In the genomic region with DNA sequence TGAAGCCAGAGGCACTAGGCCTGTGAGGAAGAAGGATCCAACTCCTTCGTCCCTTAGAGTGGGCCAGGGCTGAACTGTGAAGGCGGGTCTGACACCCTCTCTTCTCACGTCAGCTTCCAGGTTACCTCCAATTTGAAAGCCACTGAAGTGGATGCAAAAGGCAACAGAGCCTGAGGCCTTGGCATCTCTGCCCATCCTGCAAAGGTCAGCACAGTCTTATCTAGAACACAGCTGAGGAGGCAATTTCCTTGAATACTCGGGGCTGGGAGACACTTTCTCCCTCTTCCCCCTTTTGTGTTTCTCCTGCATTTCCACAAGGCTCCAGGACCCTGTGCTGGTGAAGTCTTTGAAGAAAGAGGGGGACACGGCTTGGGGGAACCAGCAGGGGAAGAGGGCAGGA, we compare ENCODE assay signal across 24 cellular contexts.
"Had no signal": no experiment of that assay in that cellular context is flagged by ENCODE, and none has a peak within 500 bp of the region (broad histone marks: within the 10 kb centered on the region; RNA-seq: fewer than 3 reads in every experiment).

No MANE protein-coding gene starts in this region.

- H2AFZ ChIP-seq: hepatocyte had no signal

- H3K4me3 ChIP-seq: dorsolateral prefrontal cortex, hepatocyte, lung, ovary, psoas muscle, smooth muscle cell, stomach, thyroid gland had no signal

- H3K4me1 Mint-ChIP-seq: memory B cell, natural killer cell had no signal

- H3K79me2 ChIP-seq: hepatocyte had no signal

- H3K4me1 ChIP-seq: psoas muscle, stomach, thyroid gland had no signal

- DNase-seq: cerebellar nuclear complex; cortex of kidney; dorsolateral prefrontal cortex; effector CD4-positive, alpha-beta T cell; kidney; natural killer cell; occipital lobe; ovary; posterior cingulate gyrus; psoas muscle; stimulated activated CD4-positive, alpha-beta T cell treated with anti-CD3 and anti-CD28 coated beads, Interleukin-12 subunit alpha, Interleukin-12 subunit beta, amount 100 ng/mL, for 4 hours; stimulated activated CD4-positive, alpha-beta T cell treated with anti-CD3 and anti-CD28 coated beads, Interleukin-1b, Interleukin-23, amount 100 ng/mL, for 48 hours; stimulated activated CD4-positive, alpha-beta T cell treated with anti-CD3 and anti-CD28 coated beads, Interleukin-4, amount 100 ng/mL, for 1 hour; stimulated activated CD8-positive, alpha-beta memory T cell treated with anti-CD3 and anti-CD28 coated beads, Interleukin-4, amount 100 ng/mL, for 48 hours; stimulated activated naive CD4-positive, alpha-beta T cell treated with Interleukin-2 at 50 U/mL for 16 hours; stomach; thyroid gland; trophoblast cell had no signal

- H3K4me2 ChIP-seq: hepatocyte, smooth muscle cell had no signal

- H3K36me3 ChIP-seq: ovary, stomach, thyroid gland had no signal

- H3K9me3 ChIP-seq: psoas muscle, thyroid gland had no signal

- H3K27ac ChIP-seq: dorsolateral prefrontal cortex, hepatocyte, ovary, psoas muscle, stomach, thyroid gland had no signal

- H3K27ac Mint-ChIP-seq: memory B cell, natural killer cell had no signal

- ATAC-seq: natural killer cell had no signal

- H3K4me3 Mint-ChIP-seq: memory B cell, natural killer cell had no signal

- H3K27me3 ChIP-seq: hepatocyte, ovary, thyroid gland had no signal

- FAIRE-seq: frontal cortex, kidney, urothelium cell line had no signal

- H3K36me3 Mint-ChIP-seq: memory B cell, natural killer cell had no signal
